ENCODE assay signal across 1 cellular context in genomic region chr22:37462983-37463382, GRCh38.
TF ChIP-seq lines count a peak whose summit lies in the region.

No MANE protein-coding gene starts in this region.

TF ChIP-seq in SK-N-SH, 30 proteins besides CTCF, POLR2A, EP300 and RAD21 (continued from another document):
- TF ChIP-seq REST (IDR thresholded peaks at IDR 0.05; ENCODE audit: low read depth, low read length) (peak; percentile 98), TEAD4 (IDR thresholded peaks at IDR 0.05; ENCODE audit: borderline replicate concordance, insufficient read depth) (no peak)
